1 cellular context compared by ENCODE assay signal in the genomic region with DNA sequence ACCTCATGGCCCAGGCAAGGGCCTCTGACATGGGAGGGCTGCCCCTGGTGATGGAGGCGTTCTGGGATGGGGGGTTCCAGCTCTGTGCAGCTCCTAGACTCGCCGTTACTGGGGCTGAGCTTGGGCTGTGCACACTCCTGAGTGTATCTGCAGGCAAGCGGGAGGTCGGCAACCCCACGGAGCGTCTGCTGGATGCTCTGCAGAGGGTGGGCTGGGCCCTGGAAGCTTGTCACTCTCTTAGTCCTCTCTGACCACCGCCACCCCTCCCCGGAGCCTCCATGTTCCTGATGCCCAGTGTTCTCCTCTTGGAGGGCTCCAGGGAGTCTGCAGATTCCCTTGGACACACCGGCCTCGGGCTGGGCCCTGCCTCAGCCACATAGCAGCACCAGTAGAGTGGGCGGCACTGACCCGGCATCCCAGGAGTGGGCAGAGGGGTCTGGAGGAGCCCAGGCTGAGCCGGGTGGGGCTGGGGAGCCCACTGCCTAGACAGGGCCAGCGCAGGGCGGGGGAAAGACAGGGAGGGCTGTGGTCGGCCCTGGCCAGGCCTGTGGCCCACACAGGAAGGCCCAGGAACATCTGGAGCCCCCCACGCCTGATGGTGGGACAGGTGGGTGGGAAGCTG.
TF ChIP-seq lines count a peak whose summit lies in the region.

No MANE protein-coding gene starts in this region.

TF ChIP-seq in GM12878, 131 proteins besides CTCF, POLR2A, EP300 and RAD21 (continued from another document):
- no peak for TF ChIP-seq TBL1XR1 (IDR thresholded peaks at IDR 0.05; ENCODE audit: low read depth, low read length)
- no peak for TF ChIP-seq ZNF384 (IDR thresholded peaks at IDR 0.05; ENCODE audit: borderline replicate concordance, low read depth, low read length)
- TF ChIP-seq HDGF (IDR thresholded peaks at IDR 0.05), result no peak
- TF ChIP-seq POU2F2 (IDR thresholded peaks at IDR 0.05; ENCODE audit: borderline replicate concordance, low read depth, low read length), result no peak
- TF ChIP-seq, protein P1, sequence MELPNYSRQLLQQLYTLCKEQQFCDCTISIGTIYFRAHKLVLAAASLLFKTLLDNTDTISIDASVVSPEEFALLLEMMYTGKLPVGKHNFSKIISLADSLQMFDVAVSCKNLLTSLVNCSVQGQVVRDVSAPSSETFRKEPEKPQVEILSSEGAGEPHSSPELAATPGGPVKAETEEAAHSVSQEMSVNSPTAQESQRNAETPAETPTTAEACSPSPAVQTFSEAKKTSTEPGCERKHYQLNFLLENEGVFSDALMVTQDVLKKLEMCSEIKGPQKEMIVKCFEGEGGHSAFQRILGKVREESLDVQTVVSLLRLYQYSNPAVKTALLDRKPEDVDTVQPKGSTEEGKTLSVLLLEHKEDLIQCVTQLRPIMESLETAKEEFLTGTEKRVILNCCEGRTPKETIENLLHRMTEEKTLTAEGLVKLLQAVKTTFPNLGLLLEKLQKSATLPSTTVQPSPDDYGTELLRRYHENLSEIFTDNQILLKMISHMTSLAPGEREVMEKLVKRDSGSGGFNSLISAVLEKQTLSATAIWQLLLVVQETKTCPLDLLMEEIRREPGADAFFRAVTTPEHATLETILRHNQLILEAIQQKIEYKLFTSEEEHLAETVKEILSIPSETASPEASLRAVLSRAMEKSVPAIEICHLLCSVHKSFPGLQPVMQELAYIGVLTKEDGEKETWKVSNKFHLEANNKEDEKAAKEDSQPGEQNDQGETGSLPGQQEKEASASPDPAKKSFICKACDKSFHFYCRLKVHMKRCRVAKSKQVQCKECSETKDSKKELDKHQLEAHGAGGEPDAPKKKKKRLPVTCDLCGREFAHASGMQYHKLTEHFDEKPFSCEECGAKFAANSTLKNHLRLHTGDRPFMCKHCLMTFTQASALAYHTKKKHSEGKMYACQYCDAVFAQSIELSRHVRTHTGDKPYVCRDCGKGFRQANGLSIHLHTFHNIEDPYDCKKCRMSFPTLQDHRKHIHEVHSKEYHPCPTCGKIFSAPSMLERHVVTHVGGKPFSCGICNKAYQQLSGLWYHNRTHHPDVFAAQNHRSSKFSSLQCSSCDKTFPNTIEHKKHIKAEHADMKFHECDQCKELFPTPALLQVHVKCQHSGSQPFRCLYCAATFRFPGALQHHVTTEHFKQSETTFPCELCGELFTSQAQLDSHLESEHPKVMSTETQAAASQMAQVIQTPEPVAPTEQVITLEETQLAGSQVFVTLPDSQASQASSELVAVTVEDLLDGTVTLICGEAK (IDR thresholded peaks at IDR 0.05; ENCODE audit: borderline replicate concordance), result no peak
- TF ChIP-seq, protein P2, sequence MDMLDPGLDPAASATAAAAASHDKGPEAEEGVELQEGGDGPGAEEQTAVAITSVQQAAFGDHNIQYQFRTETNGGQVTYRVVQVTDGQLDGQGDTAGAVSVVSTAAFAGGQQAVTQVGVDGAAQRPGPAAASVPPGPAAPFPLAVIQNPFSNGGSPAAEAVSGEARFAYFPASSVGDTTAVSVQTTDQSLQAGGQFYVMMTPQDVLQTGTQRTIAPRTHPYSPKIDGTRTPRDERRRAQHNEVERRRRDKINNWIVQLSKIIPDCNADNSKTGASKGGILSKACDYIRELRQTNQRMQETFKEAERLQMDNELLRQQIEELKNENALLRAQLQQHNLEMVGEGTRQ (IDR thresholded peaks at IDR 0.05; ENCODE audit: borderline replicate concordance, low read depth, low read length), result no peak
- no peak for TF ChIP-seq STAT1 (conservative IDR thresholded peaks at IDR 0.05)
- no peak for TF ChIP-seq NFXL1 (IDR thresholded peaks at IDR 0.05; ENCODE audit: borderline replicate concordance)
- TF ChIP-seq, protein P3, sequence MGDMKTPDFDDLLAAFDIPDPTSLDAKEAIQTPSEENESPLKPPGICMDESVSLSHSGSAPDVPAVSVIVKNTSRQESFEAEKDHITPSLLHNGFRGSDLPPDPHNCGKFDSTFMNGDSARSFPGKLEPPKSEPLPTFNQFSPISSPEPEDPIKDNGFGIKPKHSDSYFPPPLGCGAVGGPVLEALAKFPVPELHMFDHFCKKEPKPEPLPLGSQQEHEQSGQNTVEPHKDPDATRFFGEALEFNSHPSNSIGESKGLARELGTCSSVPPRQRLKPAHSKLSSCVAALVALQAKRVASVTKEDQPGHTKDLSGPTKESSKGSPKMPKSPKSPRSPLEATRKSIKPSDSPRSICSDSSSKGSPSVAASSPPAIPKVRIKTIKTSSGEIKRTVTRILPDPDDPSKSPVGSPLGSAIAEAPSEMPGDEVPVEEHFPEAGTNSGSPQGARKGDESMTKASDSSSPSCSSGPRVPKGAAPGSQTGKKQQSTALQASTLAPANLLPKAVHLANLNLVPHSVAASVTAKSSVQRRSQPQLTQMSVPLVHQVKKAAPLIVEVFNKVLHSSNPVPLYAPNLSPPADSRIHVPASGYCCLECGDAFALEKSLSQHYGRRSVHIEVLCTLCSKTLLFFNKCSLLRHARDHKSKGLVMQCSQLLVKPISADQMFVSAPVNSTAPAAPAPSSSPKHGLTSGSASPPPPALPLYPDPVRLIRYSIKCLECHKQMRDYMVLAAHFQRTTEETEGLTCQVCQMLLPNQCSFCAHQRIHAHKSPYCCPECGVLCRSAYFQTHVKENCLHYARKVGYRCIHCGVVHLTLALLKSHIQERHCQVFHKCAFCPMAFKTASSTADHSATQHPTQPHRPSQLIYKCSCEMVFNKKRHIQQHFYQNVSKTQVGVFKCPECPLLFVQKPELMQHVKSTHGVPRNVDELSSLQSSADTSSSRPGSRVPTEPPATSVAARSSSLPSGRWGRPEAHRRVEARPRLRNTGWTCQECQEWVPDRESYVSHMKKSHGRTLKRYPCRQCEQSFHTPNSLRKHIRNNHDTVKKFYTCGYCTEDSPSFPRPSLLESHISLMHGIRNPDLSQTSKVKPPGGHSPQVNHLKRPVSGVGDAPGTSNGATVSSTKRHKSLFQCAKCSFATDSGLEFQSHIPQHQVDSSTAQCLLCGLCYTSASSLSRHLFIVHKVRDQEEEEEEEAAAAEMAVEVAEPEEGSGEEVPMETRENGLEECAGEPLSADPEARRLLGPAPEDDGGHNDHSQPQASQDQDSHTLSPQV (IDR thresholded peaks at IDR 0.05), result no peak
- no peak for TF ChIP-seq CHD4 (IDR thresholded peaks at IDR 0.05)
- TF ChIP-seq BMI1 (IDR thresholded peaks at IDR 0.05; ENCODE audit: borderline replicate concordance), result no peak
- TF ChIP-seq, protein P4, sequence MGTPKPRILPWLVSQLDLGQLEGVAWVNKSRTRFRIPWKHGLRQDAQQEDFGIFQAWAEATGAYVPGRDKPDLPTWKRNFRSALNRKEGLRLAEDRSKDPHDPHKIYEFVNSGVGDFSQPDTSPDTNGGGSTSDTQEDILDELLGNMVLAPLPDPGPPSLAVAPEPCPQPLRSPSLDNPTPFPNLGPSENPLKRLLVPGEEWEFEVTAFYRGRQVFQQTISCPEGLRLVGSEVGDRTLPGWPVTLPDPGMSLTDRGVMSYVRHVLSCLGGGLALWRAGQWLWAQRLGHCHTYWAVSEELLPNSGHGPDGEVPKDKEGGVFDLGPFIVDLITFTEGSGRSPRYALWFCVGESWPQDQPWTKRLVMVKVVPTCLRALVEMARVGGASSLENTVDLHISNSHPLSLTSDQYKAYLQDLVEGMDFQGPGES (IDR thresholded peaks at IDR 0.05), result no peak
- TF ChIP-seq YBX1 (IDR thresholded peaks at IDR 0.05), result no peak
- no peak for TF ChIP-seq NFYA (IDR thresholded peaks at IDR 0.05; ENCODE audit: borderline replicate concordance, low read depth, low read length)
- no peak for TF ChIP-seq IKZF2 (IDR thresholded peaks at IDR 0.05)
- TF ChIP-seq PAX8 (IDR thresholded peaks at IDR 0.05), result no peak
- no peak for TF ChIP-seq TCF7 (IDR thresholded peaks at IDR 0.05; ENCODE audit: borderline replicate concordance)
- TF ChIP-seq, protein P5, sequence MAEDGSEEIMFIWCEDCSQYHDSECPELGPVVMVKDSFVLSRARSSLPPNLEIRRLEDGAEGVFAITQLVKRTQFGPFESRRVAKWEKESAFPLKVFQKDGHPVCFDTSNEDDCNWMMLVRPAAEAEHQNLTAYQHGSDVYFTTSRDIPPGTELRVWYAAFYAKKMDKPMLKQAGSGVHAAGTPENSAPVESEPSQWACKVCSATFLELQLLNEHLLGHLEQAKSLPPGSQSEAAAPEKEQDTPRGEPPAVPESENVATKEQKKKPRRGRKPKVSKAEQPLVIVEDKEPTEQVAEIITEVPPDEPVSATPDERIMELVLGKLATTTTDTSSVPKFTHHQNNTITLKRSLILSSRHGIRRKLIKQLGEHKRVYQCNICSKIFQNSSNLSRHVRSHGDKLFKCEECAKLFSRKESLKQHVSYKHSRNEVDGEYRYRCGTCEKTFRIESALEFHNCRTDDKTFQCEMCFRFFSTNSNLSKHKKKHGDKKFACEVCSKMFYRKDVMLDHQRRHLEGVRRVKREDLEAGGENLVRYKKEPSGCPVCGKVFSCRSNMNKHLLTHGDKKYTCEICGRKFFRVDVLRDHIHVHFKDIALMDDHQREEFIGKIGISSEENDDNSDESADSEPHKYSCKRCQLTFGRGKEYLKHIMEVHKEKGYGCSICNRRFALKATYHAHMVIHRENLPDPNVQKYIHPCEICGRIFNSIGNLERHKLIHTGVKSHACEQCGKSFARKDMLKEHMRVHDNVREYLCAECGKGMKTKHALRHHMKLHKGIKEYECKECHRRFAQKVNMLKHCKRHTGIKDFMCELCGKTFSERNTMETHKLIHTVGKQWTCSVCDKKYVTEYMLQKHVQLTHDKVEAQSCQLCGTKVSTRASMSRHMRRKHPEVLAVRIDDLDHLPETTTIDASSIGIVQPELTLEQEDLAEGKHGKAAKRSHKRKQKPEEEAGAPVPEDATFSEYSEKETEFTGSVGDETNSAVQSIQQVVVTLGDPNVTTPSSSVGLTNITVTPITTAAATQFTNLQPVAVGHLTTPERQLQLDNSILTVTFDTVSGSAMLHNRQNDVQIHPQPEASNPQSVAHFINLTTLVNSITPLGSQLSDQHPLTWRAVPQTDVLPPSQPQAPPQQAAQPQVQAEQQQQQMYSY (CRISPR knock-in tag; IDR thresholded peaks at IDR 0.05), result no peak
